8 cellular contexts compared by ENCODE assay signal in the genomic region with DNA sequence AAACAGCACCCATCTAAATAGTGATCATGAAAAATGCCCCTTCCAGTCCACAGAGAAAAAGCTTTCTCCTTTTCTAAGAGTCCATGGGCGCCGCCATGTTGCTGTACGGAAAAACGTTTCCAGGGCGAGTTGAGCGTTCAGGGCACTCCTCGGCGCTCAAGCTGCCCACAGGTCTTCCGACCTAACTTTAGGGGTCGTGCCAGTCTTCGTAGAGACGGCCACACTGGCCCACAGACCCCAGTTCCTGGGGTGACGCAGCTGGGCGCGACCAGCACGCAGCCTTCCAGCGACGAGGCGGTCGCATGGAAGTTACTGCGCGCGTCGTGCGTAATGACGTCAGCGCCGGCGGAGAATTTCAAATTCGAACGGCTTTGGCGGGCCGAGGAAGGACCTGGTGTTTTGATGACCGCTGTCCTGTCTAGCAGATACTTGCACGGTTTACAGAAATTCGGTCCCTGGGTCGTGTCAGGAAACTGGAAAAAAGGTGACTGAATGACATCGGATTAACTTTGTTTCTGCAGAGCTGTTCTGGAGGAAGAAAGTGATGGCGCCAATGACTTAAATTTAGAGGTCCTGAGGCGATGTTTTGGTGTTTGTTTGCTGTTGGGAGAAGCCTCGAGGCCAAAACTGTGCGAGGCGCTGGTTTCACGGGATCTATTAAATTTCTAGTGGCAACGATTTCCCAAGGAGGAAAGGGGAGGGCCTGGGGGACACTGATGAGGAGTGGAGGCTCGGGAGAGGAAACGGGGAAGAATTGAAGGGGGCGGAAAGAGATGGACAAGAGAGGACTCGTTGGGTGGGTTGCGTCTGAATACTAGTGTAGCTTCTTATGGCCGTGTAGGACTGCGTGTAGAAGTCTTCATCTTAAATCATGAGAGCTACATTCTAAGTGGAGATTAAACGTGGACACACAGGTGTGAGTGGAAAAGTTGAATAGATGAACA. TPM values are rescaled to one million over a fixed set of nuclear protein-coding genes. Genes with fewer than 3 reads are reported as not detected.
A peak's percentile ranks its signal among the peaks of the same experiment; 100 is the strongest.
DNase-seq lines count a peak whose midpoint lies in the region; ATAC-seq and TF ChIP-seq lines count a peak whose summit lies in the region.

A gene with protein sequence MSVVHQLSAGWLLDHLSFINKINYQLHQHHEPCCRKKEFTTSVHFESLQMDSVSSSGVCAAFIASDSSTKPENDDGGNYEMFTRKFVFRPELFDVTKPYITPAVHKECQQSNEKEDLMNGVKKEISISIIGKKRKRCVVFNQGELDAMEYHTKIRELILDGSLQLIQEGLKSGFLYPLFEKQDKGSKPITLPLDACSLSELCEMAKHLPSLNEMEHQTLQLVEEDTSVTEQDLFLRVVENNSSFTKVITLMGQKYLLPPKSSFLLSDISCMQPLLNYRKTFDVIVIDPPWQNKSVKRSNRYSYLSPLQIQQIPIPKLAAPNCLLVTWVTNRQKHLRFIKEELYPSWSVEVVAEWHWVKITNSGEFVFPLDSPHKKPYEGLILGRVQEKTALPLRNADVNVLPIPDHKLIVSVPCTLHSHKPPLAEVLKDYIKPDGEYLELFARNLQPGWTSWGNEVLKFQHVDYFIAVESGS (minus strand): TSS at position 306 of the 944 bp plus-strand sequence. CDS start 4,289 bp downstream, outside the sequence.
Gene NDC80, plus strand, starts transcription at position 358 of the 944 bp plus-strand sequence. CDS start 1,429 bp downstream, outside the sequence.

- POLR2A ChIA-PET in naive thymus-derived CD4-positive, alpha-beta T cell (lab: Charles Lee): interaction anchor here (0.7 to 10.9 kb wide), 20 partner anchors 8 to 312 kb away, joined by 3 to 142 read pairs (median 4); partner anchors contain the start of gene SMCHD1

- peaks cover 7% of the 10 kb centered on the region for H3K4me1 ChIP-seq in fibroblast of lung (ENCODE audit: control insufficient read depth, extremely low read depth, insufficient read depth, low read length)
- H3K4me1 ChIP-seq in naive thymus-derived CD4-positive, alpha-beta T cell (ENCODE audit: control insufficient read depth in 2 of 2, insufficient read depth in 2 of 2, low read length in 2 of 2): peaks cover 10 to 13% of the 10 kb centered on the region in 2 donors

- TF ChIP-seq RAD21 in Ishikawa (IDR thresholded peaks at IDR 0.05; ENCODE audit: low read depth): no peak

- no peak for TF ChIP-seq CTCF in fibroblast of lung (conservative IDR thresholded peaks at IDR 0.05 in 1 of 2, IDR thresholded peaks at IDR 0.05 in 1 of 2; ENCODE audit: low read depth in 1 of 2, low read length in 2 of 2)

- H3K27ac ChIP-seq in fibroblast of lung (ENCODE audit: insufficient read depth, low read length): peak within 1 kb of the TSS; percentile 100
- peak within 1 kb of the TSS; percentile 97 for H3K27ac ChIP-seq in naive thymus-derived CD4-positive, alpha-beta T cell (ENCODE audit: low read depth, low read length)

- no peaks in the 10 kb centered on the region for H3K27me3 ChIP-seq in fibroblast of lung (ENCODE audit: control insufficient read depth, insufficient read depth, low read length)
- no peaks in the 10 kb centered on the region for H3K27me3 ChIP-seq in naive thymus-derived CD4-positive, alpha-beta T cell (ENCODE audit: control insufficient read depth in 2 of 2, insufficient read depth in 2 of 2, low read length in 2 of 2)

- peaks cover 66% of the 10 kb centered on the region for H3K4me1 Mint-ChIP-seq in activated T-helper 1 cell treated with anti-CD3 and anti-CD28 coated beads, Interleukin-12 subunit alpha, Interleukin-12 subunit beta, Interleukin-2, Interleukin-4 antibody, amounts not matched to agents 30 ng/mL and 10 ng/mL and 1 ng/mL, durations not matched to agents 14 hours and 24 hours and 36 hours (ENCODE audit: low read depth)
- H3K4me1 Mint-ChIP-seq in naive thymus-derived CD4-positive, alpha-beta T cell: peaks cover 38 to 63% (median 59%) of the 10 kb centered on the region in 7 donors
- peaks cover 42% of the 10 kb centered on the region for H3K4me1 Mint-ChIP-seq in stimulated activated memory B cell treated with anti-CD40 and anti-IgM and Interleukin-4, amounts not matched to agents 10 μg/mL and 1 μg/mL and 100 μg/mL, for 72 hours

- peak within 1 kb of the TSS; percentile 50 to 92 (median 82) for H3K4me3 ChIP-seq in fibroblast of lung (replicated peaks in 1 of 4; ENCODE audit: control extremely low read depth in 1 of 4, insufficient read depth in 1 of 4, low read depth in 3 of 4, low read length in 4 of 4)
- H3K4me3 ChIP-seq in naive thymus-derived CD4-positive, alpha-beta T cell (ENCODE audit: low read length): peak within 1 kb of the TSS; percentile 88

- peak; percentile 81 for ATAC-seq in GM21619 (IDR thresholded peaks at IDR 0.05; ENCODE audit: unreplicated experiment)
- ATAC-seq in naive thymus-derived CD4-positive, alpha-beta T cell: peak; percentile 87
- ATAC-seq in stimulated activated memory B cell treated with anti-CD40 and anti-IgM and Interleukin-4, amounts not matched to agents 10 μg/mL and 1 μg/mL and 100 μg/mL, for 72 hours: peak; percentile 94

- peak within 1 kb of the TSS; percentile 97 for H3K4me3 Mint-ChIP-seq in activated T-helper 1 cell treated with anti-CD3 and anti-CD28 coated beads, Interleukin-12 subunit alpha, Interleukin-12 subunit beta, Interleukin-2, Interleukin-4 antibody, amounts not matched to agents 30 ng/mL and 10 ng/mL and 1 ng/mL, durations not matched to agents 14 hours and 24 hours and 36 hours
- H3K4me3 Mint-ChIP-seq in naive thymus-derived CD4-positive, alpha-beta T cell: peak within 1 kb of the TSS; percentile 96 to 100 (median 99)
- H3K4me3 Mint-ChIP-seq in stimulated activated memory B cell treated with anti-CD40 and anti-IgM and Interleukin-4, amounts not matched to agents 10 μg/mL and 1 μg/mL and 100 μg/mL, for 72 hours: peak within 1 kb of the TSS; percentile 99

- peak within 1 kb of the TSS; percentile 95 for H3K4me2 ChIP-seq in fibroblast of lung (ENCODE audit: extremely low read depth, insufficient read depth, low read length)

- intact Hi-C loops in activated T-helper 1 cell treated with anti-CD3 and anti-CD28 coated beads, Interleukin-12 subunit alpha, Interleukin-12 subunit beta, Interleukin-2, Interleukin-4 antibody, amounts not matched to agents 30 ng/mL and 10 ng/mL and 1 ng/mL, durations not matched to agents 14 hours and 24 hours and 36 hours (cut with micrococcal nuclease): loop anchor here (1.0 to 10.0 kb wide), 11 partner anchors 17 to 1759 kb away; partner anchors contain the start of genes MYL12A, MYL12B, SMCHD1 and TGIF1
- intact Hi-C loops in naive thymus-derived CD4-positive, alpha-beta T cell (cut with micrococcal nuclease): loop anchor here (1.0 to 10.0 kb wide), 13 partner anchors 9 to 1857 kb away; partner anchors contain the start of genes MYL12A (in 2 of the 2), SMCHD1 (in 2 of the 2), ENOSF1 (in 1 of the 2) and MYL12B (in 1 of the 2)

- peaks cover 28% of the 10 kb centered on the region for H3K36me3 Mint-ChIP-seq in activated T-helper 1 cell treated with anti-CD3 and anti-CD28 coated beads, Interleukin-12 subunit alpha, Interleukin-12 subunit beta, Interleukin-2, Interleukin-4 antibody, amounts not matched to agents 30 ng/mL and 10 ng/mL and 1 ng/mL, durations not matched to agents 14 hours and 24 hours and 36 hours (ENCODE audit: low read depth)
- H3K36me3 Mint-ChIP-seq in naive thymus-derived CD4-positive, alpha-beta T cell: peaks cover 5 to 21% (median 10%) of the 10 kb centered on the region in 5 donors
- H3K36me3 Mint-ChIP-seq in stimulated activated memory B cell treated with anti-CD40 and anti-IgM and Interleukin-4, amounts not matched to agents 10 μg/mL and 1 μg/mL and 100 μg/mL, for 72 hours: no peaks in the 10 kb centered on the region

- no peaks in the 10 kb centered on the region for H3K9me3 ChIP-seq in fibroblast of lung (ENCODE audit: control insufficient read depth, insufficient read depth, low read depth, low read length)
- H3K9me3 ChIP-seq in naive thymus-derived CD4-positive, alpha-beta T cell (ENCODE audit: control insufficient read depth in 2 of 3, low read length in 3 of 3): no peaks in the 10 kb centered on the region

- no peaks in the 10 kb centered on the region for H4K20me1 ChIP-seq in fibroblast of lung (ENCODE audit: control insufficient read depth, extremely low read depth, insufficient read depth, low read length)

- H3K36me3 ChIP-seq in fibroblast of lung (ENCODE audit: control insufficient read depth, insufficient read depth, low read length): no peaks in the 10 kb centered on the region
- H3K36me3 ChIP-seq in naive thymus-derived CD4-positive, alpha-beta T cell (ENCODE audit: control insufficient read depth in 2 of 3, insufficient read depth in 3 of 3, low read length in 3 of 3): peaks cover 0 to 12% (median 0%) of the 10 kb centered on the region in 3 experiments

- peak within 1 kb of the TSS; percentile 97 for H3K27ac Mint-ChIP-seq in activated T-helper 1 cell treated with anti-CD3 and anti-CD28 coated beads, Interleukin-12 subunit alpha, Interleukin-12 subunit beta, Interleukin-2, Interleukin-4 antibody, amounts not matched to agents 30 ng/mL and 10 ng/mL and 1 ng/mL, durations not matched to agents 14 hours and 24 hours and 36 hours
- H3K27ac Mint-ChIP-seq in naive thymus-derived CD4-positive, alpha-beta T cell: peak within 1 kb of the TSS; percentile 98 to 100 (median 100)
- peak within 1 kb of the TSS; percentile 99 for H3K27ac Mint-ChIP-seq in stimulated activated memory B cell treated with anti-CD40 and anti-IgM and Interleukin-4, amounts not matched to agents 10 μg/mL and 1 μg/mL and 100 μg/mL, for 72 hours

- peak within 1 kb of the TSS; percentile 100 for H3K9ac ChIP-seq in fibroblast of lung (ENCODE audit: insufficient read depth, low read length)

- no peaks in the 10 kb centered on the region for H3K27me3 Mint-ChIP-seq in activated T-helper 1 cell treated with anti-CD3 and anti-CD28 coated beads, Interleukin-12 subunit alpha, Interleukin-12 subunit beta, Interleukin-2, Interleukin-4 antibody, amounts not matched to agents 30 ng/mL and 10 ng/mL and 1 ng/mL, durations not matched to agents 14 hours and 24 hours and 36 hours (ENCODE audit: insufficient read depth)
- no peaks in the 10 kb centered on the region for H3K27me3 Mint-ChIP-seq in naive thymus-derived CD4-positive, alpha-beta T cell
- no peaks in the 10 kb centered on the region for H3K27me3 Mint-ChIP-seq in stimulated activated memory B cell treated with anti-CD40 and anti-IgM and Interleukin-4, amounts not matched to agents 10 μg/mL and 1 μg/mL and 100 μg/mL, for 72 hours

- CTCF ChIA-PET in naive thymus-derived CD4-positive, alpha-beta T cell (lab: Charles Lee): interaction anchor here (0.5 to 1.8 kb wide), 13 partner anchors 14 to 134 kb away, joined by 3 to 6 read pairs (median 3); partner anchors contain the start of gene SMCHD1

- peak within 1 kb of the TSS; percentile 98 for H2AFZ ChIP-seq in fibroblast of lung (ENCODE audit: low read length)

- H3K79me2 ChIP-seq in fibroblast of lung (ENCODE audit: control insufficient read depth, insufficient read depth, low read length): peaks cover 66% of the 10 kb centered on the region

- DNase-seq in DMS79 treated with DMSO at 0.1 percent for 48 hours (lab: John Stamatoyannopoulos, UW): peak; percentile 91
- peak; percentile 84 for DNase-seq in RPMI7951 (ENCODE audit: low read depth)
- peak; percentile 79 for DNase-seq in activated T-helper 1 cell treated with anti-CD3 and anti-CD28 coated beads, Interleukin-12 subunit alpha, Interleukin-12 subunit beta, Interleukin-2, Interleukin-4 antibody, amounts not matched to agents 30 ng/mL and 10 ng/mL and 1 ng/mL, durations not matched to agents 14 hours and 24 hours and 36 hours (ENCODE audit: low spot score)
- DNase-seq in fibroblast of lung (ENCODE audit: low read depth in 2 of 2): peak; percentile 87 to 90
- DNase-seq in naive thymus-derived CD4-positive, alpha-beta T cell: peak; percentile 70 to 90 (median 82)

- H3K9me3 Mint-ChIP-seq in activated T-helper 1 cell treated with anti-CD3 and anti-CD28 coated beads, Interleukin-12 subunit alpha, Interleukin-12 subunit beta, Interleukin-2, Interleukin-4 antibody, amounts not matched to agents 30 ng/mL and 10 ng/mL and 1 ng/mL, durations not matched to agents 14 hours and 24 hours and 36 hours: no peaks in the 10 kb centered on the region
- no peaks in the 10 kb centered on the region for H3K9me3 Mint-ChIP-seq in naive thymus-derived CD4-positive, alpha-beta T cell
- no peaks in the 10 kb centered on the region for H3K9me3 Mint-ChIP-seq in stimulated activated memory B cell treated with anti-CD40 and anti-IgM and Interleukin-4, amounts not matched to agents 10 μg/mL and 1 μg/mL and 100 μg/mL, for 72 hours

- no peak; the same call in 1 of the 2 replicates for TF ChIP-seq EP300 in Ishikawa (IDR thresholded peaks at IDR 0.05; ENCODE audit: borderline replicate concordance)

RNA-seq across cellular contexts. Expression of the first gene that starts in this region (rescaled TPM):
- 16.5 and 17.8 TPM in 2 replicates for total RNA-seq in RPMI7951 (2014; rRNA removed; shearing (Covaris generic))
- total RNA-seq in activated T-helper 1 cell treated with anti-CD3 and anti-CD28 coated beads, Interleukin-12 subunit alpha, Interleukin-12 subunit beta, Interleukin-2, Interleukin-4 antibody, amounts not matched to agents 30 ng/mL and 10 ng/mL and 1 ng/mL, durations not matched to agents 14 hours and 24 hours and 36 hours: 15.0 and 26.2 TPM in 2 replicates
- 9.8 and 12.2 TPM in 2 replicates for total RNA-seq in fibroblast of lung
- polyA plus RNA-seq in fibroblast of lung: 8.0 and 9.3 TPM in 2 replicates
- polyA plus RNA-seq in fibroblast of lung (2012): 4.1 and 5.0 TPM in 2 replicates
- 0.67 and 3.3 TPM in 2 replicates for polyA minus RNA-seq in fibroblast of lung (ENCODE audit: low replicate concordance)
- total RNA-seq in naive thymus-derived CD4-positive, alpha-beta T cell: 10 to 100 TPM; 13.8 to 32.5 (median 22.8) TPM
- polyA plus RNA-seq in naive thymus-derived CD4-positive, alpha-beta T cell: 10 to 100 TPM; 12.0 to 18.7 TPM

RNA-seq across cellular contexts. Expression of gene NDC80, which starts in this region (rescaled TPM):
- total RNA-seq in RPMI7951 (2014; rRNA removed; shearing (Covaris generic)): 83.3 and 99.5 TPM in 2 replicates
- 41.2 and 42.6 TPM in 2 replicates for total RNA-seq in activated T-helper 1 cell treated with anti-CD3 and anti-CD28 coated beads, Interleukin-12 subunit alpha, Interleukin-12 subunit beta, Interleukin-2, Interleukin-4 antibody, amounts not matched to agents 30 ng/mL and 10 ng/mL and 1 ng/mL, durations not matched to agents 14 hours and 24 hours and 36 hours
- 1.0 and 9.7 TPM in 2 replicates for total RNA-seq in fibroblast of lung
- polyA plus RNA-seq in fibroblast of lung: 8.3 and 22.5 TPM in 2 replicates
- polyA plus RNA-seq in fibroblast of lung (2012): 6.3 and 18.8 TPM in 2 replicates
- polyA minus RNA-seq in fibroblast of lung (ENCODE audit: low replicate concordance): 3.9 TPM in 1 of 2 replicates, not detected in the other
- 10 to 100 TPM in 1 of 5 experiments, 1 to 10 TPM in 4; 2.4 to 53.6 (median 2.7) TPM for total RNA-seq in naive thymus-derived CD4-positive, alpha-beta T cell
- polyA plus RNA-seq in naive thymus-derived CD4-positive, alpha-beta T cell: 1 to 10 TPM; 1.3 to 2.4 TPM

Comparison
In these comparisons a context has a peak if more than half of its experiments do, and no peak if none do; other contexts are left out.
1. Peak in every context shown above with its lines: DNase-seq, ATAC-seq, H3K4me3 ChIP-seq and H3K27ac ChIP-seq.